Comparison of ENCODE assay signal across 10 cellular contexts in the genomic region with DNA sequence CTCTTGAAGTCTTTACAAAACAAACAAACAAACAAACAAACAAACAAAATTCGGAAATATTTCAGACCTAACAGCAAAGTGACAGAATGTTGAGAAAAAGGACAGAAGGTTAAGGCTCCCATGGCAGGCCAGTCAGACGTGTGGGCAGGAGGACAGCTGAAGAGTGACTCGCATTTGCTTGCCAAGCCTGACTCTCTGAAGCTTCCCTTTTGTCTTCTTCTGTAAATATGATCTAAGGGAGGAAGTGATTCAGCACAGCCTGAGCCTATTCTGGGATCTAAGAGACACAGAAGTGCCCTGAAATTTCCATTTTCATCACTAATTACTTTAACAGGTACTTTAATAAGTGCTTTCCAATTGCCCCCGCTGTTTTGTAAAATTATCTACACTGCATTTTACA.
DNase-seq lines count a peak whose midpoint lies in the region; ATAC-seq and TF ChIP-seq lines count a peak whose summit lies in the region.
"Had no signal": no experiment of that assay in that cellular context is flagged by ENCODE, and none has a peak within 500 bp of the region (broad histone marks: within the 10 kb centered on the region; RNA-seq: fewer than 3 reads in every experiment).

No MANE protein-coding gene starts in this region.

- peak; percentile 58 for DNase-seq in AG08395 (ENCODE audit: low spot score)
- peak; percentile 35 for DNase-seq in HS-5 (ENCODE audit: low read depth)
- no peak for DNase-seq in RWPE2 (ENCODE audit: low spot score)
- DNase-seq in glomerular visceral epithelial cell (ENCODE audit: extremely low spot score) = peak; percentile 43
- DNase-seq in stimulated activated CD4-positive, alpha-beta T cell treated with anti-CD3 and anti-CD28 coated beads, Interleukin-4, amount 100 ng/mL, for 24 hours = no peak
- DNase-seq in osteocyte (ENCODE audit: extremely low spot score, unreplicated experiment) = no peak
- no peak for DNase-seq in NCI-H2171 treated with DMSO at 0.1 percent for 48 hours (lab: John Stamatoyannopoulos, UW)
- no peak for DNase-seq in stimulated activated CD4-positive, alpha-beta T cell treated with anti-CD3 and anti-CD28 coated beads, Interleukin-1b, Interleukin-23, amount 100 ng/mL, for 48 hours
- DNase-seq: activated effector memory CD4-positive, alpha-beta T cell treated with Interleukin-2 at 50 U/mL for 16 hours; NCI-H524 treated with DMSO at 0.1 percent for 48 hours had no signal

- H3K27ac Mint-ChIP-seq in osteocyte (ENCODE audit: unreplicated experiment) = no peak overlapping the region

- no peaks in the 10 kb centered on the region for H3K27me3 Mint-ChIP-seq in osteocyte (ENCODE audit: unreplicated experiment)

- H3K9me3 ChIP-seq in RWPE2 (ENCODE audit: severe bottlenecking) = no peaks in the 10 kb centered on the region

- no peak overlapping the region for H3K27ac ChIP-seq in RWPE2 (ENCODE audit: poor library complexity, severe bottlenecking)

- H3K36me3 ChIP-seq in RWPE2 (ENCODE audit: low read depth) = no peaks in the 10 kb centered on the region

- peaks cover 28% of the 10 kb centered on the region for H3K9me3 Mint-ChIP-seq in osteocyte (ENCODE audit: unreplicated experiment)

- no peaks in the 10 kb centered on the region for H3K36me3 Mint-ChIP-seq in osteocyte (ENCODE audit: unreplicated experiment)

- H3K4me1 Mint-ChIP-seq in osteocyte (ENCODE audit: unreplicated experiment) = no peaks in the 10 kb centered on the region

- H3K4me1 ChIP-seq in RWPE2 (ENCODE audit: insufficient read depth, poor library complexity, severe bottlenecking) = no peaks in the 10 kb centered on the region

- no peak overlapping the region for H3K4me3 ChIP-seq in RWPE2 (ENCODE audit: severe bottlenecking)

- H3K27me3 ChIP-seq in RWPE2 (ENCODE audit: insufficient read depth, poor library complexity, severe bottlenecking) = no peaks in the 10 kb centered on the region

- H3K4me3 Mint-ChIP-seq in osteocyte (ENCODE audit: unreplicated experiment) = no peak overlapping the region

- TF ChIP-seq CTCF in RWPE2 (IDR thresholded peaks at IDR 0.05; ENCODE audit: poor library complexity, severe bottlenecking) (no peak), osteocyte (IDR thresholded peaks at IDR 0.05) (no peak)

- ATAC-seq in RWPE2 (ENCODE audit: low read depth) = peak; percentile 74

Comparison
In these comparisons a context has a peak if more than half of its experiments do, and no peak if none do; other contexts are left out.
1. DNase-seq: peak in AG08395 (single experiment), HS-5 (single experiment) and glomerular visceral epithelial cell (single experiment); none in RWPE2 (single experiment), stimulated activated CD4-positive, alpha-beta T cell treated with anti-CD3 and anti-CD28 coated beads, Interleukin-4, amount 100 ng/mL, for 24 hours (single experiment), osteocyte (single experiment), NCI-H2171 treated with DMSO at 0.1 percent for 48 hours (single experiment) and stimulated activated CD4-positive, alpha-beta T cell treated with anti-CD3 and anti-CD28 coated beads, Interleukin-1b, Interleukin-23, amount 100 ng/mL, for 48 hours (single experiment).